ENCODE assay signal across 1 cellular context in the genomic region with DNA sequence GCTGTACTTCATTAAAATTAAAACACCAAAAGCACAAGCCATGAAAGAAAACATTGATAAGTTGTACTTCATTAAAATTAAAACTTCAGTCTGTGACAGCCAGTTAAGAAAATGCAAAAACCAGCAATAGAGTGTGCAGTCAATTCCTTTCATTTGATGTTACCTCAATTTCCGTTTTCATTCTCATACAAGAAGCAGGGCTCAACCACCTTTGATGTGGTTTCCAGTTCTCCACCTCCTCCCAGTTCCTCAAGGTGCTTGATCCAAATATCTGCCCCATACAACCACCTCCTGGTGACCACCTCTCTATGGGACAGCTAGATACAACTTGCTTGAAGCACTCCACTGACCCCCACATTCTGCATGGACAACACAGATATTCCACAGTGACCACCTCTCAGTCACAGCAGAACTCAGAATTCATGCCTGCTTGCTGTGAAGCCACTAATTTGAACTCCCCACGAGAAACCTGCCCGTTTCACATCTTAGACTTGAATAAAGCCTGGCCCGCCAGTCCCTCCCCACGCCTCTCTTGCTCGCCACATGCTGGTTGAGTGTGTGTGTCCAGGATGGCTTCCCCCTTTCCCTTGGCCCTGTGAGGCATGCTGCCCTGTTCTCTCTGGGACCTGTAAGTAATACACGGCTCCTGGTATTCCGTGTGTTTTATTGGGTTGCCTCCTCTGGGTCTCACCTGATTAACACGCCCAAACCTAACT.
TF ChIP-seq lines count a peak whose summit lies in the region.

No MANE protein-coding gene starts in this region.

TF ChIP-seq in IMR-90, 13 proteins besides CTCF, POLR2A, EP300 and RAD21:
- TF ChIP-seq SMC3 (IDR thresholded peaks at IDR 0.05; ENCODE audit: low read depth, low read length) (no peak), NFE2L2 (IDR thresholded peaks at IDR 0.05; ENCODE audit: low read depth, low read length) (no peak), MAFK (IDR thresholded peaks at IDR 0.05; ENCODE audit: low read depth, low read length) (no peak), BHLHE40 (IDR thresholded peaks at IDR 0.05; ENCODE audit: low read depth, low read length) (no peak), MAZ (IDR thresholded peaks at IDR 0.05; ENCODE audit: borderline replicate concordance, low read depth, low read length) (no peak)
- TF ChIP-seq, protein P1, sequence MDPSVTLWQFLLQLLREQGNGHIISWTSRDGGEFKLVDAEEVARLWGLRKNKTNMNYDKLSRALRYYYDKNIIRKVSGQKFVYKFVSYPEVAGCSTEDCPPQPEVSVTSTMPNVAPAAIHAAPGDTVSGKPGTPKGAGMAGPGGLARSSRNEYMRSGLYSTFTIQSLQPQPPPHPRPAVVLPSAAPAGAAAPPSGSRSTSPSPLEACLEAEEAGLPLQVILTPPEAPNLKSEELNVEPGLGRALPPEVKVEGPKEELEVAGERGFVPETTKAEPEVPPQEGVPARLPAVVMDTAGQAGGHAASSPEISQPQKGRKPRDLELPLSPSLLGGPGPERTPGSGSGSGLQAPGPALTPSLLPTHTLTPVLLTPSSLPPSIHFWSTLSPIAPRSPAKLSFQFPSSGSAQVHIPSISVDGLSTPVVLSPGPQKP (IDR thresholded peaks at IDR 0.05; ENCODE audit: borderline replicate concordance, low read depth, low read length): no peak
